In genomic region chr17:9051561-9051960, GRCh38 we compare ENCODE assay signal across 23 cellular contexts. TPM values are rescaled to one million over a fixed set of nuclear protein-coding genes. Genes with fewer than 3 reads are reported as not detected.
"Had no signal": no experiment of that assay in that cellular context is flagged by ENCODE, and none has a peak within 500 bp of the region (broad histone marks: within the 10 kb centered on the region; RNA-seq: fewer than 3 reads in every experiment).

No MANE protein-coding gene starts in this region.

- H3K27me3 ChIP-seq: brain microvascular endothelial cell, gastrocnemius medialis, ovary, stomach, thyroid gland had no signal

- H3K36me3 ChIP-seq: brain microvascular endothelial cell, gastrocnemius medialis, left ventricle myocardium inferior, ovary, stomach, thyroid gland had no signal

- H3K9me3 ChIP-seq: gastrocnemius medialis, ovary, psoas muscle, thyroid gland had no signal

- H3K4me3 Mint-ChIP-seq: activated naive CD4-positive, alpha-beta T cell treated with anti-CD3 and anti-CD28 coated beads for 36 hours; activated naive CD8-positive, alpha-beta T cell treated with anti-CD3 and anti-CD28 coated beads, Interleukin-2, amount 10 ng/mL, durations not matched to agents 7 days and 5 days; activated T-helper 1 cell treated with anti-CD3 and anti-CD28 coated beads, Interleukin-12 subunit alpha, Interleukin-12 subunit beta, Interleukin-2, Interleukin-4 antibody, amounts not matched to agents 30 ng/mL and 10 ng/mL and 1 ng/mL, durations not matched to agents 14 hours and 24 hours and 36 hours; naive B cell; nephron progenitor cell; stimulated activated naive B cell treated with anti-CD40 and anti-IgM and Interleukin-4, amounts not matched to agents 10 μg/mL and 1 μg/mL and 100 μg/mL, for 72 hours had no signal

- ATAC-seq: gastrocnemius medialis; psoas muscle; stimulated activated naive B cell treated with anti-CD40 and anti-IgM and Interleukin-4, amounts not matched to agents 10 μg/mL and 1 μg/mL and 100 μg/mL, for 72 hours had no signal

- DNase-seq: activated CD4-positive, alpha-beta T cell treated with anti-CD3 and anti-CD28 coated beads for 4 hours; activated CD4-positive, alpha-beta T cell treated with anti-CD3 and anti-CD28 coated beads, Interleukin-2, amount 50 U/mL, for 48 hours; activated CD8-positive, alpha-beta memory T cell treated with anti-CD3 and anti-CD28 coated beads for 24 hours; activated effector memory CD4-positive, alpha-beta T cell treated with anti-CD3 and anti-CD28 coated beads, Interleukin-2, amount 50 U/mL, for 16 hours; activated naive CD4-positive, alpha-beta T cell treated with anti-CD3 and anti-CD28 coated beads for 36 hours; activated naive CD8-positive, alpha-beta T cell treated with anti-CD3 and anti-CD28 coated beads, Interleukin-2, amount 10 ng/mL, durations not matched to agents 7 days and 5 days; brain microvascular endothelial cell; central memory CD4-positive, alpha-beta T cell; gastrocnemius medialis; glutamatergic neuron; left ventricle myocardium inferior; naive B cell; nephron progenitor cell; ovary; psoas muscle; stimulated activated CD4-positive, alpha-beta T cell treated with anti-CD3 and anti-CD28 coated beads, Interleukin-15, amount 100 ng/mL, for 24 hours; stimulated activated CD4-positive, alpha-beta T cell treated with anti-CD3 and anti-CD28 coated beads, Interleukin-2, amount 100 ng/mL, for 24 hours; stimulated activated naive B cell treated with anti-CD40 and anti-IgM and Interleukin-4, amounts not matched to agents 10 μg/mL and 1 μg/mL and 100 μg/mL, for 72 hours; stomach; thyroid gland had no signal

- H3K4me1 ChIP-seq: gastrocnemius medialis, left ventricle myocardium inferior, psoas muscle, thyroid gland had no signal

- H3K9me3 Mint-ChIP-seq: activated naive CD4-positive, alpha-beta T cell treated with anti-CD3 and anti-CD28 coated beads for 36 hours; activated naive CD8-positive, alpha-beta T cell treated with anti-CD3 and anti-CD28 coated beads, Interleukin-2, amount 10 ng/mL, durations not matched to agents 7 days and 5 days; activated T-helper 1 cell treated with anti-CD3 and anti-CD28 coated beads, Interleukin-12 subunit alpha, Interleukin-12 subunit beta, Interleukin-2, Interleukin-4 antibody, amounts not matched to agents 30 ng/mL and 10 ng/mL and 1 ng/mL, durations not matched to agents 14 hours and 24 hours and 36 hours had no signal

- H3K27ac ChIP-seq: brain microvascular endothelial cell, gastrocnemius medialis, left ventricle myocardium inferior, ovary, psoas muscle, thyroid gland, VCaP had no signal

- H3K27ac Mint-ChIP-seq: activated naive CD4-positive, alpha-beta T cell treated with anti-CD3 and anti-CD28 coated beads for 36 hours; activated naive CD8-positive, alpha-beta T cell treated with anti-CD3 and anti-CD28 coated beads, Interleukin-2, amount 10 ng/mL, durations not matched to agents 7 days and 5 days; activated T-helper 1 cell treated with anti-CD3 and anti-CD28 coated beads, Interleukin-12 subunit alpha, Interleukin-12 subunit beta, Interleukin-2, Interleukin-4 antibody, amounts not matched to agents 30 ng/mL and 10 ng/mL and 1 ng/mL, durations not matched to agents 14 hours and 24 hours and 36 hours; naive B cell; nephron progenitor cell; stimulated activated naive B cell treated with anti-CD40 and anti-IgM and Interleukin-4, amounts not matched to agents 10 μg/mL and 1 μg/mL and 100 μg/mL, for 72 hours had no signal

- H3K36me3 Mint-ChIP-seq: activated naive CD8-positive, alpha-beta T cell treated with anti-CD3 and anti-CD28 coated beads, Interleukin-2, amount 10 ng/mL, durations not matched to agents 7 days and 5 days had no signal

- H3K4me1 Mint-ChIP-seq: activated naive CD8-positive, alpha-beta T cell treated with anti-CD3 and anti-CD28 coated beads, Interleukin-2, amount 10 ng/mL, durations not matched to agents 7 days and 5 days; naive B cell; stimulated activated naive B cell treated with anti-CD40 and anti-IgM and Interleukin-4, amounts not matched to agents 10 μg/mL and 1 μg/mL and 100 μg/mL, for 72 hours had no signal

- H3K4me3 ChIP-seq: gastrocnemius medialis, left ventricle myocardium inferior, ovary, psoas muscle, stomach, thyroid gland had no signal

RNA-seq across cellular contexts. Expression of gene NTN1, which starts 30.3 kb away (rescaled TPM):
- total RNA-seq: T-helper 1 cell treated with Interleukin-12 subunit alpha and Interleukin-12 subunit beta and Interleukin-4 antibody, amounts not matched to agents 30 ng/mL and 1 ng/mL, for 36 hours had no signal
